Comparison of ENCODE assay signal across 1 cellular context in genomic region chr11:134223836-134224709, GRCh38.
TF ChIP-seq lines count a peak whose summit lies in the region.

Gene NCAPD3, minus strand, starts transcription at chr11:134223967. Its CDS starts 41 bp downstream, at chr11:134223926.
Gene VPS26B, plus strand, starts transcription at chr11:134224671. Its CDS starts 452 bp downstream, at chr11:134225123.

TF ChIP-seq in K562, 482 proteins besides CTCF, POLR2A, EP300 and RAD21 (continued from another document and continues in another):
- TF ChIP-seq TSHZ1 (CRISPR knock-in tag; IDR thresholded peaks at IDR 0.05) (no peak), CXXC5 (CRISPR knock-in tag; IDR thresholded peaks at IDR 0.05) (peak; percentile 97), C11orf30 (IDR thresholded peaks at IDR 0.05; ENCODE audit: low read depth) (peak; percentile 48), GABPA (tag; conservative IDR thresholded peaks at IDR 0.05; ENCODE audit: low read depth) (peak; percentile 81), MCM2 (IDR thresholded peaks at IDR 0.05; ENCODE audit: low read depth) (no peak), ADNP (tag; IDR thresholded peaks at IDR 0.05) (no peak), ZNF3 (CRISPR knock-in tag; IDR thresholded peaks at IDR 0.05) (no peak), NELFE (IDR thresholded peaks at IDR 0.05; ENCODE audit: insufficient read depth, insufficient read length) (no peak), ZNF707 (CRISPR knock-in tag; conservative IDR thresholded peaks at IDR 0.05) (no peak), TAF7 (tag; IDR thresholded peaks at IDR 0.05) (peak; percentile 59; the same call in 1 of the 2 replicates), ZNF133 (CRISPR knock-in tag; IDR thresholded peaks at IDR 0.05) (no peak), NR0B1 (IDR thresholded peaks at IDR 0.05; ENCODE audit: partially characterized antibody) (no peak), THAP12 (CRISPR knock-in tag; IDR thresholded peaks at IDR 0.05) (peak; percentile 86), HMGN3 (IDR thresholded peaks at IDR 0.05; ENCODE audit: borderline replicate concordance, extremely low read depth, insufficient read length, low read depth, low read length) (no peak), MLX (CRISPR knock-in tag; conservative IDR thresholded peaks at IDR 0.05) (no peak), ZNF282 (CRISPR knock-in tag; IDR thresholded peaks at IDR 0.05) (no peak), ZNF77 (CRISPR knock-in tag; IDR thresholded peaks at IDR 0.05) (no peak), ZNF449 (CRISPR knock-in tag; IDR thresholded peaks at IDR 0.05) (no peak), ZNF121 (CRISPR knock-in tag; conservative IDR thresholded peaks at IDR 0.05) (no peak), ZNF551 (CRISPR knock-in tag; IDR thresholded peaks at IDR 0.05) (no peak), MCM5 (IDR thresholded peaks at IDR 0.05; ENCODE audit: low read depth) (no peak), SMARCB1 (IDR thresholded peaks at IDR 0.05; ENCODE audit: insufficient read length, low read depth) (no peak), PCBP2 (IDR thresholded peaks at IDR 0.05; ENCODE audit: low read depth, low read length, poor library complexity, severe bottlenecking) (no peak), ZNF134 (CRISPR knock-in tag; conservative IDR thresholded peaks at IDR 0.05) (no peak; the same call in 1 of the 2 replicates), NUFIP1 (IDR thresholded peaks at IDR 0.05; ENCODE audit: partially characterized antibody) (no peak), ZBTB17 (CRISPR knock-in tag; IDR thresholded peaks at IDR 0.05) (0 out of 2 replicates have a peak, but pooled peaks have one; percentile 48), ETS2 (tag; IDR thresholded peaks at IDR 0.05; ENCODE audit: borderline replicate concordance, poor library complexity, severe bottlenecking) (no peak), ZNF561 (CRISPR knock-in tag; conservative IDR thresholded peaks at IDR 0.05) (no peak), ELF1 (tag; IDR thresholded peaks at IDR 0.05) (peak; percentile 45), ZHX1 (conservative IDR thresholded peaks at IDR 0.05; ENCODE audit: low read length) (no peak), JUN (IDR thresholded peaks at IDR 0.05; ENCODE audit: borderline replicate concordance, low read depth, low read length) (no peak), JUN (CRISPR knock-in tag; IDR thresholded peaks at IDR 0.05; ENCODE audit: borderline replicate concordance) (no peak), CHAMP1 (IDR thresholded peaks at IDR 0.05) (no peak), CBX1 (IDR thresholded peaks at IDR 0.05; ENCODE audit: low read depth) (peak; percentile 69; the same call in 1 of the 2 replicates), PHF20 (IDR thresholded peaks at IDR 0.05; ENCODE audit: partially characterized antibody) (peak; percentile 73), GTF2A2 (tag; IDR thresholded peaks at IDR 0.05) (no peak), MYC (IDR thresholded peaks at IDR 0.05; ENCODE audit: low read depth, low read length) (peak; percentile 87), MYC (CRISPR knock-in tag; IDR thresholded peaks at IDR 0.05; ENCODE audit: borderline replicate concordance, low read depth) (peak; percentile 92), ZFPM2 (CRISPR knock-in tag; IDR thresholded peaks at IDR 0.05) (no peak), ZNF512 (tag; IDR thresholded peaks at IDR 0.05) (no peak), MTA2 (IDR thresholded peaks at IDR 0.05; ENCODE audit: low read depth) (no peak), BRCA1 (IDR thresholded peaks at IDR 0.05) (no peak), BRCA1 (CRISPR knock-in tag; IDR thresholded peaks at IDR 0.05) (no peak), ZFP36 (IDR thresholded peaks at IDR 0.05; ENCODE audit: low read depth, low read length, partially characterized antibody) (no peak), SRSF1 (IDR thresholded peaks at IDR 0.05; ENCODE audit: low read depth, low read length) (no peak), NFIX (CRISPR knock-in tag; IDR thresholded peaks at IDR 0.05; ENCODE audit: low read depth) (no peak), MEF2D (tag; conservative IDR thresholded peaks at IDR 0.05; ENCODE audit: low read depth) (no peak), ZNF239 (CRISPR knock-in tag; IDR thresholded peaks at IDR 0.05) (no peak), SREBF1 (IDR thresholded peaks at IDR 0.05; ENCODE audit: borderline replicate concordance, low read depth, low read length) (no peak), STAT5B (CRISPR knock-in tag; IDR thresholded peaks at IDR 0.05) (no peak), HDAC1 (IDR thresholded peaks at IDR 0.05) (peak in 1 of 2 experiments; percentile 97; a peak in 2 of 4 replicates), FOXJ3 (CRISPR knock-in tag; IDR thresholded peaks at IDR 0.05) (no peak)
